Comparison of ENCODE assay signal across 15 cellular contexts in the genomic region with DNA sequence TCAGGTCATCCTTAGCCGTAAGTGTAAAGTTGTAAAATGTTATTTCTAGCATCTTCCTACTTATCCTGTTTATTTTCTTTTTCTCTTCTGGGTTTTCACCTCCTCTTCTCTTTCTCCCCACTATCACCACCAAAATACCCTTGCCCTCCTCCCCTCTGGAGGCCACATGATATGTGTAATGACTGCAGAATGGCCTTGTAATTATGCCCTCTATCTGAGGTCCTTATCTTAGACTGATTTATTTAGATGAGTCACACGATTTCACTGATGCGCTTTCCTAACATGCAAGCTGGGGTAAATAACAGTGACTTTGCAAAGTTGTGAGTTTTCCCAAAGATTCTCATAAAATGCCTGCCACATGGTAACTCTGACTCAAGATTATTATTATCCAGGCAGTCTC.
DNase-seq lines count a peak whose midpoint lies in the region; ATAC-seq and TF ChIP-seq lines count a peak whose summit lies in the region.
"Had no signal": no experiment of that assay in that cellular context is flagged by ENCODE, and none has a peak within 500 bp of the region (broad histone marks: within the 10 kb centered on the region; RNA-seq: fewer than 3 reads in every experiment).

No MANE protein-coding gene starts in this region.

- no peaks in the 10 kb centered on the region for H3K9me3 ChIP-seq in mesodermal cell (ENCODE audit: control insufficient read depth, low read length)
- H3K9me3 ChIP-seq: uterus had no signal

- peak overlapping the region; percentile 77 for H3K27ac ChIP-seq in mesodermal cell (ENCODE audit: low read depth, low read length, severe bottlenecking)
- H3K27ac ChIP-seq: C4-2B, SK-N-MC had no signal

- DNase-seq in AG09309 (ENCODE audit: low read depth): peak; percentile 75
- peak; percentile 18 for DNase-seq in HT1080 (ENCODE audit: low read depth)
- peak; percentile 85 for DNase-seq in choroid plexus epithelial cell (ENCODE audit: low read depth)
- DNase-seq in activated naive CD4-positive, alpha-beta T cell treated with anti-CD3 and anti-CD28 coated beads, Interleukin-2, amount 50 U/mL, for 16 hours: no peak
- DNase-seq in endothelial cell (ENCODE audit: low spot score): no peak
- DNase-seq: effector memory CD8-positive, alpha-beta T cell; GDM1; NCI-H146; stimulated activated CD4-positive, alpha-beta T cell treated with anti-CD3 and anti-CD28 coated beads, Interleukin-1b, Interleukin-23, amount 100 ng/mL, for 48 hours; uterus had no signal

- no peaks in the 10 kb centered on the region for H3K9me3 Mint-ChIP-seq in endothelial cell (ENCODE audit: unreplicated experiment)

- ATAC-seq in GM19328 (IDR thresholded peaks at IDR 0.05; ENCODE audit: unreplicated experiment): no peak
- no peak for ATAC-seq in GM21528 (IDR thresholded peaks at IDR 0.05; ENCODE audit: low FRiP score, unreplicated experiment)
- ATAC-seq: effector memory CD8-positive, alpha-beta T cell had no signal

- no peaks in the 10 kb centered on the region for H3K27me3 Mint-ChIP-seq in endothelial cell (ENCODE audit: unreplicated experiment)

- no peak overlapping the region for H3K4me3 ChIP-seq in AG09309 (ENCODE audit: control insufficient read depth, low read depth, low read length)
- no peak overlapping the region for H3K4me3 ChIP-seq in choroid plexus epithelial cell (ENCODE audit: low read depth, low read length)
- no peak overlapping the region for H3K4me3 ChIP-seq in mesodermal cell (ENCODE audit: extremely low read depth, insufficient read depth, low read length, poor library complexity, severe bottlenecking)
- H3K4me3 ChIP-seq: SK-N-MC, uterus had no signal

- no peak for TF ChIP-seq CTCF in AG09309 (IDR thresholded peaks at IDR 0.05; ENCODE audit: control insufficient read depth, insufficient read depth, low read depth, low read length, missing control alignments)
- TF ChIP-seq CTCF in choroid plexus epithelial cell (conservative IDR thresholded peaks at IDR 0.05; ENCODE audit: low read depth, low read length): no peak
- no peak for TF ChIP-seq CTCF in endothelial cell (IDR thresholded peaks at IDR 0.05; ENCODE audit: unreplicated experiment)

- 60% methylated on average over 1 of the region's 3 CpGs; no CpG with 5 or more reads in 1 of the 2 experiments for WGBS in mesodermal cell (ENCODE audit: insufficient coverage in 2 of 2), 2 experiments

- no peaks in the 10 kb centered on the region for H3K36me3 ChIP-seq in mesodermal cell (ENCODE audit: control insufficient read depth, insufficient read depth, low read length)
- H3K36me3 ChIP-seq: uterus had no signal

- H3K4me3 Mint-ChIP-seq in endothelial cell (ENCODE audit: unreplicated experiment): no peak overlapping the region
- H3K4me3 Mint-ChIP-seq: effector memory CD8-positive, alpha-beta T cell had no signal

- H3K27ac Mint-ChIP-seq in endothelial cell (ENCODE audit: unreplicated experiment): no peak overlapping the region
- H3K27ac Mint-ChIP-seq: effector memory CD8-positive, alpha-beta T cell had no signal

- peaks cover 4% of the 10 kb centered on the region for H3K36me3 Mint-ChIP-seq in endothelial cell (ENCODE audit: low read depth, unreplicated experiment)

- peaks cover 9% of the 10 kb centered on the region for H3K4me1 ChIP-seq in mesodermal cell (ENCODE audit: control insufficient read depth, insufficient read depth, low read length, poor library complexity, severe bottlenecking)

- no peaks in the 10 kb centered on the region for H3K4me1 Mint-ChIP-seq in endothelial cell (ENCODE audit: unreplicated experiment)

Comparison
In these comparisons a context has a peak if more than half of its experiments do, and no peak if none do; other contexts are left out.
1. DNase-seq: peak in AG09309 (single experiment), HT1080 (single experiment) and choroid plexus epithelial cell (single experiment); none in activated naive CD4-positive, alpha-beta T cell treated with anti-CD3 and anti-CD28 coated beads, Interleukin-2, amount 50 U/mL, for 16 hours (single experiment) and endothelial cell (single experiment).